Comparison of ENCODE assay signal across 10 cellular contexts in genomic region chr10:11663763-11664555, GRCh38. TPM values are rescaled to one million over a fixed set of nuclear protein-coding genes. Genes with fewer than 3 reads are reported as not detected.
DNase-seq lines count a peak whose midpoint lies in the region; ATAC-seq and TF ChIP-seq lines count a peak whose summit lies in the region.
"Had no signal": no experiment of that assay in that cellular context is flagged by ENCODE, and none has a peak within 500 bp of the region (broad histone marks: within the 10 kb centered on the region; RNA-seq: fewer than 3 reads in every experiment).

No MANE protein-coding gene starts in this region.

- no peak for TF ChIP-seq POLR2A in body of pancreas (IDR thresholded peaks at IDR 0.05)

- TF ChIP-seq CTCF in GM12875 (IDR thresholded peaks at IDR 0.05; ENCODE audit: borderline replicate concordance, insufficient read depth, low read depth, low read length) (peak; percentile 29; the same call in 1 of the 2 replicates), colonic mucosa (IDR thresholded peaks at IDR 0.05) (no peak), body of pancreas (IDR thresholded peaks at IDR 0.05) (no peak)

- H3K4me1 ChIP-seq in colonic mucosa (no peaks in the 10 kb centered on the region), body of pancreas (no peaks in the 10 kb centered on the region)

- DNase-seq in colonic mucosa (peak; percentile 52), NCI-H187 treated with DMSO at 0.1 percent for 48 hours (lab: John Stamatoyannopoulos, UW) (no peak), SKM-1 treated with dmso at 0.1 percent for 144 hours (lab: John Stamatoyannopoulos, UW; ENCODE audit: unreplicated experiment) (no peak), iPS-NIHi11 (ENCODE audit: low spot score) (no peak), body of pancreas (no peak)
- DNase-seq: occipital lobe had no signal

- H3K36me3 ChIP-seq in colonic mucosa, result no peaks in the 10 kb centered on the region
- no peaks in the 10 kb centered on the region for H3K36me3 ChIP-seq in body of pancreas (replicated peaks in 1 of 2; ENCODE audit: insufficient read depth in 1 of 2, low read depth in 2 of 2)

- no peaks in the 10 kb centered on the region for H3K27me3 ChIP-seq in colonic mucosa
- no peaks in the 10 kb centered on the region for H3K27me3 ChIP-seq in body of pancreas

- no peak overlapping the region for H3K9ac ChIP-seq in colonic mucosa (ENCODE audit: low read depth in 2 of 2, low read length in 2 of 2)

- H3K27ac ChIP-seq in colonic mucosa (no peak overlapping the region), body of pancreas (no peak overlapping the region)

- no peak overlapping the region for H3K4me3 ChIP-seq in GM12875 (ENCODE audit: low read depth, low read length)
- no peak overlapping the region for H3K4me3 ChIP-seq in colonic mucosa
- H3K4me3 ChIP-seq in body of pancreas, result no peak overlapping the region

- intact Hi-C loops in colonic mucosa (cut with DNase I), result no loop called here
- intact Hi-C loops in body of pancreas (cut with DNase I), result no loop called here

- 84 to 87% methylated on average over 13 of the region's 13 CpGs for WGBS in body of pancreas, 2 donors

- H3K9me3 ChIP-seq in colonic mucosa (no peaks in the 10 kb centered on the region), body of pancreas (no peaks in the 10 kb centered on the region)

- ATAC-seq in GM19455 (IDR thresholded peaks at IDR 0.05; ENCODE audit: unreplicated experiment) (peak; percentile 78), HG03064 (IDR thresholded peaks at IDR 0.05; ENCODE audit: low read depth, unreplicated experiment) (peak; percentile 70), body of pancreas (no peak)
- ATAC-seq: WTC11 had no signal

RNA-seq across cellular contexts. Expression of gene USP6NL, which starts 52.5 kb away (rescaled TPM):
- total RNA-seq in colonic mucosa (10 to 100 TPM; 13.5 to 19.3 TPM), body of pancreas (10 to 100 TPM; 13.7 to 16.8 TPM)
